8 cellular contexts compared by ENCODE assay signal in the genomic region with DNA sequence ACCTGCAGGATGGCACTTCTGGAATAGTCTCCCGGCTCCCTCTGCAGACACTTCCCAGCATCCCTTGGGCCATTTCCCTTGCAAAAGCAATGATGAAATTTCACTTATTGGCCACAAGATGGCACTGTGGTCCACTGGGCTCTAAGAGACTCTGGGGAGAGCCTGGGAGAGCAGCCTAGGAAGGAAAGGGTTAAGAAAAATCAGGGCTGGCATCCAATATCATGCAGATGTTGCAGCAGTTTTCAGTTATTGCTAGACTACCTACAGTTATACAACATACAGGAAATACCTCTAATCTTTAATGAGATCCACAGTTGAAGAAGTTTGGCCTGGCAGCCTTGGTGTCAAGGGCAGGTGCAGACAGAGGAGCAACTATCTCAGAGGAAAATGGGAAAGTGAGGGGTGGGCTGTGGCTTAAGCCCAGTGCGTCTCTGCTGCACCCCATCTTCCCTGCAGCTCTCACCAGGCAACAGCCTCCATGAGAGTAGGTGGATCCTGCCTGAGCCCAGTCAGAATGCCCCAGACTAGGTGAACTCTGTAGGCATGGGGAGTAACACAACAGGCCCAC.
DNase-seq lines count a peak whose midpoint lies in the region; ATAC-seq, FAIRE-seq and TF ChIP-seq lines count a peak whose summit lies in the region.
"Had no signal": no experiment of that assay in that cellular context is flagged by ENCODE, and none has a peak within 500 bp of the region (broad histone marks: within the 10 kb centered on the region; RNA-seq: fewer than 3 reads in every experiment).

No MANE protein-coding gene starts in this region.

- H3K4me1 ChIP-seq in astrocyte (ENCODE audit: insufficient read depth, low read length), result no peaks in the 10 kb centered on the region
- H3K4me1 ChIP-seq in iPS-15b (ENCODE audit: control insufficient read depth, insufficient read depth, low read length), result peaks cover 10% of the 10 kb centered on the region

- no peak overlapping the region for H3K4me3 Mint-ChIP-seq in astrocyte (ENCODE audit: unreplicated experiment)
- peak overlapping the region in 1 of 2 donors; percentile 4 for H3K4me3 Mint-ChIP-seq in stimulated activated naive B cell treated with anti-CD40 and anti-IgM and Interleukin-4, amounts not matched to agents 10 μg/mL and 1 μg/mL and 100 μg/mL, for 72 hours

- DNase-seq in EH (ENCODE audit: low read depth) (peak; percentile 79), NCI-H526 treated with DMSO at 0.1 percent for 48 hours (lab: John Stamatoyannopoulos, UW) (peak; percentile 65), astrocyte (ENCODE audit: low read depth) (peak; percentile 59)
- no peak for DNase-seq in stimulated activated naive B cell treated with anti-CD40 and anti-IgM and Interleukin-4, amounts not matched to agents 10 μg/mL and 1 μg/mL and 100 μg/mL, for 72 hours

- ATAC-seq in GM19351 (IDR thresholded peaks at IDR 0.05; ENCODE audit: unreplicated experiment) (peak; percentile 89), HG03280 (IDR thresholded peaks at IDR 0.05; ENCODE audit: unreplicated experiment) (peak; percentile 72)
- peak; percentile 60 to 72 for ATAC-seq in stimulated activated naive B cell treated with anti-CD40 and anti-IgM and Interleukin-4, amounts not matched to agents 10 μg/mL and 1 μg/mL and 100 μg/mL, for 72 hours (replicated peaks)

- H3K4me1 Mint-ChIP-seq in astrocyte (ENCODE audit: low read depth, unreplicated experiment), result no peaks in the 10 kb centered on the region
- peaks cover 7% of the 10 kb centered on the region in 2 donors for H3K4me1 Mint-ChIP-seq in stimulated activated naive B cell treated with anti-CD40 and anti-IgM and Interleukin-4, amounts not matched to agents 10 μg/mL and 1 μg/mL and 100 μg/mL, for 72 hours

- FAIRE-seq in astrocyte (lab: Jason Lieb, UNC), result no peak
- FAIRE-seq: colon had no signal

- peak overlapping the region; percentile 68 for H3K4me2 ChIP-seq in astrocyte (ENCODE audit: low read length)

- H3K27me3 Mint-ChIP-seq in astrocyte (ENCODE audit: low read depth, unreplicated experiment), result no peaks in the 10 kb centered on the region
- H3K27me3 Mint-ChIP-seq in stimulated activated naive B cell treated with anti-CD40 and anti-IgM and Interleukin-4, amounts not matched to agents 10 μg/mL and 1 μg/mL and 100 μg/mL, for 72 hours, result peaks cover 0 to 13% of the 10 kb centered on the region in 2 donors

- H3K36me3 Mint-ChIP-seq in astrocyte (ENCODE audit: low read depth, unreplicated experiment), result no peaks in the 10 kb centered on the region
- H3K36me3 Mint-ChIP-seq in stimulated activated naive B cell treated with anti-CD40 and anti-IgM and Interleukin-4, amounts not matched to agents 10 μg/mL and 1 μg/mL and 100 μg/mL, for 72 hours, result no peaks in the 10 kb centered on the region

- no peak overlapping the region for H3K27ac ChIP-seq in astrocyte (ENCODE audit: low read depth, low read length)

- H3K9me3 ChIP-seq in astrocyte (ENCODE audit: insufficient read depth, low read depth, low read length) (no peaks in the 10 kb centered on the region), iPS-15b (ENCODE audit: control insufficient read depth, insufficient read depth, low read length) (no peaks in the 10 kb centered on the region)

- no peak overlapping the region for H3K27ac Mint-ChIP-seq in astrocyte (ENCODE audit: unreplicated experiment)
- peak overlapping the region; percentile 51 for H3K27ac Mint-ChIP-seq in stimulated activated naive B cell treated with anti-CD40 and anti-IgM and Interleukin-4, amounts not matched to agents 10 μg/mL and 1 μg/mL and 100 μg/mL, for 72 hours

- H2AFZ ChIP-seq in astrocyte (ENCODE audit: low read depth, low read length), result peak overlapping the region; percentile 24

- no peak overlapping the region for H3K9ac ChIP-seq in astrocyte (ENCODE audit: low read length)
- peak overlapping the region; percentile 27 for H3K9ac ChIP-seq in iPS-15b (ENCODE audit: low read depth, low read length)

- peak; percentile 85 for TF ChIP-seq CTCF in astrocyte (IDR thresholded peaks at IDR 0.05; ENCODE audit: insufficient read depth, low read depth, low read length)

- no peaks in the 10 kb centered on the region for H4K20me1 ChIP-seq in astrocyte (ENCODE audit: insufficient read depth, low read length)

- H3K79me2 ChIP-seq in astrocyte (ENCODE audit: insufficient read depth, low read length), result no peaks in the 10 kb centered on the region

- H3K4me3 ChIP-seq in astrocyte (ENCODE audit: insufficient read depth, low read depth, low read length), result no peak overlapping the region
- no peak overlapping the region for H3K4me3 ChIP-seq in iPS-15b (ENCODE audit: low read depth, low read length)

- H3K36me3 ChIP-seq in astrocyte (ENCODE audit: insufficient read depth, low read length) (no peaks in the 10 kb centered on the region), iPS-15b (ENCODE audit: control insufficient read depth, insufficient read depth, low read length) (no peaks in the 10 kb centered on the region)

- H3K27me3 ChIP-seq in astrocyte (ENCODE audit: insufficient read depth, low read length) (no peaks in the 10 kb centered on the region), iPS-15b (ENCODE audit: control insufficient read depth, insufficient read depth, low read length) (no peaks in the 10 kb centered on the region)

- no peaks in the 10 kb centered on the region for H3K9me3 Mint-ChIP-seq in astrocyte (ENCODE audit: unreplicated experiment)
- H3K9me3 Mint-ChIP-seq in stimulated activated naive B cell treated with anti-CD40 and anti-IgM and Interleukin-4, amounts not matched to agents 10 μg/mL and 1 μg/mL and 100 μg/mL, for 72 hours, result peaks cover 2 to 8% of the 10 kb centered on the region in 2 donors
